ENCODE assay signal across 1 cellular context in genomic region chrX:150767045-150767395, GRCh38.
TF ChIP-seq lines count a peak whose summit lies in the region.

No MANE protein-coding gene starts in this region.

TF ChIP-seq in GM23338, 12 proteins besides CTCF, POLR2A, EP300 and RAD21 (continued from another document):
- TF ChIP-seq ZNF462 (CRISPR knock-in tag; IDR thresholded peaks at IDR 0.05) (no peak), ETS1 (IDR thresholded peaks at IDR 0.05) (no peak), POLR2AphosphoS5 (IDR thresholded peaks at IDR 0.05; ENCODE audit: low read depth) (no peak), CREB1 (CRISPR knock-in tag; IDR thresholded peaks at IDR 0.05; ENCODE audit: low read depth) (no peak), JUNB (IDR thresholded peaks at IDR 0.05; ENCODE audit: unreplicated experiment) (no peak), EZH2 (IDR thresholded peaks at IDR 0.05; ENCODE audit: low read depth, unreplicated experiment) (no peak), ZNF114 (CRISPR knock-in tag; IDR thresholded peaks at IDR 0.05) (no peak), REST (IDR thresholded peaks at IDR 0.05; ENCODE audit: unreplicated experiment) (no peak), NANOG (IDR thresholded peaks at IDR 0.05; ENCODE audit: borderline replicate concordance) (no peak)
